In the genomic region with DNA sequence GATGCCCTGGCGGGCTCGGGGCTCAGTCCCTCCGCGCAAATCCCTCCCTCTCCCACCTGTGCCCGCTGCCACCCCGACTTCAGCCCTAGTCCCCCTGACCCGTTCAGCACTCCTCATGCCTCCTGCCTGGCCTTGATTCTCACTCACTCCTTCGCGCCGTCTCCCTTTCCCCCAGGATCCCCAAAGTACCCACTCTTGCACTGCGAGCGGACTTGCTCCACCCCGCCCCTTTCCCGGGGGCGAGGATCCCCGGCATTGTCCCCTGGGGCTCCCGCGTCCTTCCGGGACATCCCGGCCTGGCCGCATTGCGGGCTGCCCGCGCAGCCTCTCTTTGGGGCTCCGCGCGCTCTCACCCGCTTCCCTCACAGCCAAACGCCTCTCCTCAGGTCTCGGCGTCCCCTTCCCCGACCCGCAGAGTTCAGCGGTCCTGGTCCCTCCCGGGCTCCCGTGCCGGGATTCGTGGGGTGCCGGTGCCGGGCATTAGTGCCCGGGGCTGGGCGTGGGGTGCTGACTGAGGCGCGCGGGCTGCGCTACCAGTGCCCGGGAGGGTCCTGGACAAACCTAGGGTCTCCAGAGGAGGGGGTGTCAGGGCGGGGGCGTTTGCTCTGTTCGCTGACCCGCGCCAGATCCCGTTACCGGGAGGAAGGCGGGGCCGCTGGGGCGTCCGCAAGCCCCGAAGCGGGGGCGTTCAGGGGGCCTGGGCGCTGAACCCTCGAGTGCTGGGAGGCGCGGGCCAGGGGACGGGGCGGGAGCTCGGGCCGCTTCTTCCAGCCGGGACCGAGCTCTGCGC, we compare ENCODE assay signal across 9 cellular contexts. TPM values are rescaled to one million over a fixed set of nuclear protein-coding genes. Genes with fewer than 3 reads are reported as not detected.
DNase-seq lines count a peak whose midpoint lies in the region; ATAC-seq, FAIRE-seq and TF ChIP-seq lines count a peak whose summit lies in the region.
"Had no signal": no experiment of that assay in that cellular context is flagged by ENCODE, and none has a peak within 500 bp of the region (broad histone marks: within the 10 kb centered on the region; RNA-seq: fewer than 3 reads in every experiment).

No MANE protein-coding gene starts in this region.

- no peak for FAIRE-seq in H54 (lab: Jason Lieb, UNC)
- FAIRE-seq: TTC549 had no signal

- H3K4me1 ChIP-seq in thyroid gland = peaks cover 26 to 36% of the 10 kb centered on the region in 2 donors

- TF ChIP-seq CTCF in epithelial cell of esophagus (IDR thresholded peaks at IDR 0.05; ENCODE audit: insufficient read depth, low read depth, low read length, missing control alignments) (no peak), thyroid gland (IDR thresholded peaks at IDR 0.05) (no peak)

- H3K4me3 ChIP-seq in epithelial cell of esophagus (ENCODE audit: low read length) (peak overlapping the region; percentile 62), thyroid gland (replicated peaks in 1 of 3) (peak overlapping the region in 2 of 3 donors; percentile 43 to 48)

- peak overlapping the region; percentile 54 to 83 (median 64) for H3K27ac ChIP-seq in thyroid gland

- ATAC-seq in HG03097 (IDR thresholded peaks at IDR 0.05; ENCODE audit: low FRiP score, unreplicated experiment) (no peak), GM18870 (IDR thresholded peaks at IDR 0.05; ENCODE audit: unreplicated experiment) (no peak), HG03520 (IDR thresholded peaks at IDR 0.05; ENCODE audit: unreplicated experiment) (no peak)

- intact Hi-C loops in thyroid gland (cut with DNase I) = loop anchor here (10.0 kb wide), 1 partner anchor 291 kb away; no protein-coding TSS in a partner anchor

- DNase-seq in H54 (ENCODE audit: insufficient read length, low spot score) = no peak
- DNase-seq in activated CD4-positive, CD25-positive, alpha-beta regulatory T cell treated with anti-CD3 and anti-CD28 coated beads, Interleukin-2, amount 50 U/mL, for 72 hours = peak; percentile 57
- peak; percentile 14 for DNase-seq in epithelial cell of esophagus (ENCODE audit: low read depth)
- peak; percentile 59 for DNase-seq in myocyte (ENCODE audit: low read depth)
- DNase-seq in thyroid gland = peak; percentile 12 to 18

- no peaks in the 10 kb centered on the region for H3K9me3 ChIP-seq in thyroid gland

- H3K27me3 ChIP-seq in thyroid gland = peaks cover 31% of the 10 kb centered on the region

- TF ChIP-seq POLR2A in H54 (IDR thresholded peaks at IDR 0.05; ENCODE audit: low read depth, low read length) (peak; percentile 29; the same call in 1 of the 2 replicates), thyroid gland (IDR thresholded peaks at IDR 0.05) (no peak)

- H3K36me3 ChIP-seq in thyroid gland = no peaks in the 10 kb centered on the region

- WGBS in thyroid gland, 2 donors = 1 to 4% methylated on average over 45 to 57 of the region's 72 CpGs

RNA-seq across cellular contexts. Expression of a gene that starts 45.6 kb away (rescaled TPM):
- total RNA-seq in myocyte (3.4 and 7.8 TPM in 2 replicates), thyroid gland (10 to 100 TPM in 3 of 4 donors, 1 to 10 TPM in 1; 9.8 to 21.6 (median 11.1) TPM)
- 7.6 TPM for polyA plus RNA-seq in myocyte (2012)
